1 cellular context compared by ENCODE assay signal in the genomic region with DNA sequence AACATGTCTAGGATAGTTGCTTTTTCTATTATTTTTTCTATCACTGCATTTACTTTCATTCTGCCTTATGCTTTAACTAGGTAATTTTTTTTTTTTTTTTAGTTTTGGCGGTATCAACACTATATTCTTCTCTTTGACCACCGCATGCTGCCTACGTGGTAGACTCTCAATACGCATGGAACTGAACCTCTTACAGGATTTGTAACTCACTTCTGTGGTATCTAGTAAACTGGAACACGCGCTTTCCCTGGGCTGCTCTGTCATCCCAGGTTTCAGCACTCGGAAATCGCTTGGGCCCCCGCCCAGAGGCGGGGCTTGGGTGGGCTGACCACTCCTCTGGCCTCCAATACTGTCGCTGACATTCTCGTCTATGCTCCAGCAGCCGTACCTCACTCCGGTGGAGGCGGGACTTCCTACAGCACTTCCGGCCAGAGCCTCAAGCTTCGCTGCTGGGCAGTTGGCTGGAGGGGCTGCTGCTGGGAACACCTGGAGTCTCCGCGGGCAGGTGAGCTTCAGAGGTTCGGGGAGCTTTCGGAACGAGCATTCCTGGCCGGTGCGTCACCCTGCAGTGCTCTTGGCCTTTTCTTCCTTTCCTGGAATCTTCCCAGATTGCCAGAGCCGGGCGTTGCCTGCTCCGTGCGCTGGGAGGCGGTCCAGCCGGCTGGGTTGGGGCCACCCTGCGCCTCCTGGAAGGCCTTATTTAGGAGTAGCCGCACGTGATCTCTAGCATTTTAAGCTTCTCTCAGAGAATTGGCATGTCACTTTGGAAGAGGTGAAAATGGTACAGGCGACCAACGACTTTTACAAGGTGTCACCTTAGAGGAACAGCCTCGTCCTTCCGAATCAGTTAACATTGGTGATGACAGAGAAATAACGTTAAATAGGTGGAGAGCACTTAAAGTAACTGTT.
TF ChIP-seq lines count a peak whose summit lies in the region.

A gene with protein sequence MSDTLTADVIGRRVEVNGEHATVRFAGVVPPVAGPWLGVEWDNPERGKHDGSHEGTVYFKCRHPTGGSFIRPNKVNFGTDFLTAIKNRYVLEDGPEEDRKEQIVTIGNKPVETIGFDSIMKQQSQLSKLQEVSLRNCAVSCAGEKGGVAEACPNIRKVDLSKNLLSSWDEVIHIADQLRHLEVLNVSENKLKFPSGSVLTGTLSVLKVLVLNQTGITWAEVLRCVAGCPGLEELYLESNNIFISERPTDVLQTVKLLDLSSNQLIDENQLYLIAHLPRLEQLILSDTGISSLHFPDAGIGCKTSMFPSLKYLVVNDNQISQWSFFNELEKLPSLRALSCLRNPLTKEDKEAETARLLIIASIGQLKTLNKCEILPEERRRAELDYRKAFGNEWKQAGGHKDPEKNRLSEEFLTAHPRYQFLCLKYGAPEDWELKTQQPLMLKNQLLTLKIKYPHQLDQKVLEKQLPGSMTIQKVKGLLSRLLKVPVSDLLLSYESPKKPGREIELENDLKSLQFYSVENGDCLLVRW (plus strand): TSS at position 428 of the 909 bp plus-strand sequence. CDS start 12,623 bp downstream, outside the sequence.

TF ChIP-seq in K562, 482 proteins besides CTCF, POLR2A, EP300 and RAD21 (continued from another document and continues in another):
- TF ChIP-seq PYGO2 (tag; IDR thresholded peaks at IDR 0.05) (no peak), ELF1 (tag; IDR thresholded peaks at IDR 0.05) (0 out of 2 replicates have a peak, but pooled peaks have one; percentile 13), HDAC3 (IDR thresholded peaks at IDR 0.05; ENCODE audit: borderline replicate concordance, partially characterized antibody) (no peak), JUN (IDR thresholded peaks at IDR 0.05; ENCODE audit: borderline replicate concordance, low read depth, low read length) (peak; percentile 39; the same call in 1 of the 2 replicates), JUN (CRISPR knock-in tag; IDR thresholded peaks at IDR 0.05; ENCODE audit: borderline replicate concordance) (no peak), BRCA1 (IDR thresholded peaks at IDR 0.05) (no peak), BRCA1 (CRISPR knock-in tag; IDR thresholded peaks at IDR 0.05) (no peak), TOE1 (IDR thresholded peaks at IDR 0.05; ENCODE audit: borderline replicate concordance) (peak; percentile 63; the same call in 1 of the 2 replicates), TOE1 (CRISPR knock-in tag; IDR thresholded peaks at IDR 0.05; ENCODE audit: borderline replicate concordance, low read depth) (no peak), PHTF2 (CRISPR knock-in tag; IDR thresholded peaks at IDR 0.05) (no peak), ILF3 (IDR thresholded peaks at IDR 0.05; ENCODE audit: borderline replicate concordance) (no peak), KLF10 (CRISPR knock-in tag; IDR thresholded peaks at IDR 0.05) (no peak), STAT5A (IDR thresholded peaks at IDR 0.05; ENCODE audit: borderline replicate concordance, low read length) (no peak; the same call in 1 of the 2 replicates), HDAC2 (IDR thresholded peaks at IDR 0.05) (peak; percentile 73; the same call in 1 of the 2 replicates), ZNF232 (CRISPR knock-in tag; IDR thresholded peaks at IDR 0.05) (peak; percentile 61; the same call in 1 of the 2 replicates), HDAC8 (tag; IDR thresholded peaks at IDR 0.05) (0 out of 2 replicates have a peak, but pooled peaks have one; percentile 34), ZC3H11A (IDR thresholded peaks at IDR 0.05; ENCODE audit: low read depth, low read length) (0 out of 2 replicates have a peak, but pooled peaks have one; percentile 15), CHD1 (IDR thresholded peaks at IDR 0.05; ENCODE audit: low read length) (no peak), KLF6 (CRISPR knock-in tag; IDR thresholded peaks at IDR 0.05; ENCODE audit: borderline replicate concordance) (peak; percentile 63; the same call in 1 of the 2 replicates), ZNF253 (CRISPR knock-in tag; conservative IDR thresholded peaks at IDR 0.05) (no peak), ARNT (IDR thresholded peaks at IDR 0.05) (peak in 1 of 2 experiments; percentile 42; a peak in 3 of 4 replicates)
- TF ChIP-seq, protein P1, sequence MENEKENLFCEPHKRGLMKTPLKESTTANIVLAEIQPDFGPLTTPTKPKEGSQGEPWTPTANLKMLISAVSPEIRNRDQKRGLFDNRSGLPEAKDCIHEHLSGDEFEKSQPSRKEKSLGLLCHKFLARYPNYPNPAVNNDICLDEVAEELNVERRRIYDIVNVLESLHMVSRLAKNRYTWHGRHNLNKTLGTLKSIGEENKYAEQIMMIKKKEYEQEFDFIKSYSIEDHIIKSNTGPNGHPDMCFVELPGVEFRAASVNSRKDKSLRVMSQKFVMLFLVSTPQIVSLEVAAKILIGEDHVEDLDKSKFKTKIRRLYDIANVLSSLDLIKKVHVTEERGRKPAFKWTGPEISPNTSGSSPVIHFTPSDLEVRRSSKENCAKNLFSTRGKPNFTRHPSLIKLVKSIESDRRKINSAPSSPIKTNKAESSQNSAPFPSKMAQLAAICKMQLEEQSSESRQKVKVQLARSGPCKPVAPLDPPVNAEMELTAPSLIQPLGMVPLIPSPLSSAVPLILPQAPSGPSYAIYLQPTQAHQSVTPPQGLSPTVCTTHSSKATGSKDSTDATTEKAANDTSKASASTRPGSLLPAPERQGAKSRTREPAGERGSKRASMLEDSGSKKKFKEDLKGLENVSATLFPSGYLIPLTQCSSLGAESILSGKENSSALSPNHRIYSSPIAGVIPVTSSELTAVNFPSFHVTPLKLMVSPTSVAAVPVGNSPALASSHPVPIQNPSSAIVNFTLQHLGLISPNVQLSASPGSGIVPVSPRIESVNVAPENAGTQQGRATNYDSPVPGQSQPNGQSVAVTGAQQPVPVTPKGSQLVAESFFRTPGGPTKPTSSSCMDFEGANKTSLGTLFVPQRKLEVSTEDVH (IDR thresholded peaks at IDR 0.05; ENCODE audit: low read depth, partially characterized antibody), result peak; percentile 13
- TF ChIP-seq, protein P2, sequence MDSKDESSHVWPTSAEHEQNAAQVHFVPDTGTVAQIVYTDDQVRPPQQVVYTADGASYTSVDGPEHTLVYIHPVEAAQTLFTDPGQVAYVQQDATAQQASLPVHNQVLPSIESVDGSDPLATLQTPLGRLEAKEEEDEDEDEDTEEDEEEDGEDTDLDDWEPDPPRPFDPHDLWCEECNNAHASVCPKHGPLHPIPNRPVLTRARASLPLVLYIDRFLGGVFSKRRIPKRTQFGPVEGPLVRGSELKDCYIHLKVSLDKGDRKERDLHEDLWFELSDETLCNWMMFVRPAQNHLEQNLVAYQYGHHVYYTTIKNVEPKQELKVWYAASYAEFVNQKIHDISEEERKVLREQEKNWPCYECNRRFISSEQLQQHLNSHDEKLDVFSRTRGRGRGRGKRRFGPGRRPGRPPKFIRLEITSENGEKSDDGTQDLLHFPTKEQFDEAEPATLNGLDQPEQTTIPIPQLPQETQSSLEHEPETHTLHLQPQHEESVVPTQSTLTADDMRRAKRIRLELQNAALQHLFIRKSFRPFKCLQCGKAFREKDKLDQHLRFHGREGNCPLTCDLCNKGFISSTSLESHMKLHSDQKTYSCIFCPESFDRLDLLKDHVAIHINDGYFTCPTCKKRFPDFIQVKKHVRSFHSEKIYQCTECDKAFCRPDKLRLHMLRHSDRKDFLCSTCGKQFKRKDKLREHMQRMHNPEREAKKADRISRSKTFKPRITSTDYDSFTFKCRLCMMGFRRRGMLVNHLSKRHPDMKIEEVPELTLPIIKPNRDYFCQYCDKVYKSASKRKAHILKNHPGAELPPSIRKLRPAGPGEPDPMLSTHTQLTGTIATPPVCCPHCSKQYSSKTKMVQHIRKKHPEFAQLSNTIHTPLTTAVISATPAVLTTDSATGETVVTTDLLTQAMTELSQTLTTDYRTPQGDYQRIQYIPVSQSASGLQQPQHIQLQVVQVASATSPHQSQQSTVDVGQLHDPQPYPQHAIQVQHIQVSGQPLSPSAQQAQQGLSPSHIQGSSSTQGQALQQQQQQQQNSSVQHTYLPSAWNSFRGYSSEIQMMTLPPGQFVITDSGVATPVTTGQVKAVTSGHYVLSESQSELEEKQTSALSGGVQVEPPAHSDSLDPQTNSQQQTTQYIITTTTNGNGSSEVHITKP (IDR thresholded peaks at IDR 0.05; ENCODE audit: partially characterized antibody), result peak; percentile 70
- TF ChIP-seq, protein P3, sequence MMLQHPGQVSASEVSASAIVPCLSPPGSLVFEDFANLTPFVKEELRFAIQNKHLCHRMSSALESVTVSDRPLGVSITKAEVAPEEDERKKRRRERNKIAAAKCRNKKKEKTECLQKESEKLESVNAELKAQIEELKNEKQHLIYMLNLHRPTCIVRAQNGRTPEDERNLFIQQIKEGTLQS (IDR thresholded peaks at IDR 0.05), result peak; percentile 61
- TF ChIP-seq, protein P3 (CRISPR knock-in tag; conservative IDR thresholded peaks at IDR 0.05), result peak; percentile 41
- TF ChIP-seq, protein P4, sequence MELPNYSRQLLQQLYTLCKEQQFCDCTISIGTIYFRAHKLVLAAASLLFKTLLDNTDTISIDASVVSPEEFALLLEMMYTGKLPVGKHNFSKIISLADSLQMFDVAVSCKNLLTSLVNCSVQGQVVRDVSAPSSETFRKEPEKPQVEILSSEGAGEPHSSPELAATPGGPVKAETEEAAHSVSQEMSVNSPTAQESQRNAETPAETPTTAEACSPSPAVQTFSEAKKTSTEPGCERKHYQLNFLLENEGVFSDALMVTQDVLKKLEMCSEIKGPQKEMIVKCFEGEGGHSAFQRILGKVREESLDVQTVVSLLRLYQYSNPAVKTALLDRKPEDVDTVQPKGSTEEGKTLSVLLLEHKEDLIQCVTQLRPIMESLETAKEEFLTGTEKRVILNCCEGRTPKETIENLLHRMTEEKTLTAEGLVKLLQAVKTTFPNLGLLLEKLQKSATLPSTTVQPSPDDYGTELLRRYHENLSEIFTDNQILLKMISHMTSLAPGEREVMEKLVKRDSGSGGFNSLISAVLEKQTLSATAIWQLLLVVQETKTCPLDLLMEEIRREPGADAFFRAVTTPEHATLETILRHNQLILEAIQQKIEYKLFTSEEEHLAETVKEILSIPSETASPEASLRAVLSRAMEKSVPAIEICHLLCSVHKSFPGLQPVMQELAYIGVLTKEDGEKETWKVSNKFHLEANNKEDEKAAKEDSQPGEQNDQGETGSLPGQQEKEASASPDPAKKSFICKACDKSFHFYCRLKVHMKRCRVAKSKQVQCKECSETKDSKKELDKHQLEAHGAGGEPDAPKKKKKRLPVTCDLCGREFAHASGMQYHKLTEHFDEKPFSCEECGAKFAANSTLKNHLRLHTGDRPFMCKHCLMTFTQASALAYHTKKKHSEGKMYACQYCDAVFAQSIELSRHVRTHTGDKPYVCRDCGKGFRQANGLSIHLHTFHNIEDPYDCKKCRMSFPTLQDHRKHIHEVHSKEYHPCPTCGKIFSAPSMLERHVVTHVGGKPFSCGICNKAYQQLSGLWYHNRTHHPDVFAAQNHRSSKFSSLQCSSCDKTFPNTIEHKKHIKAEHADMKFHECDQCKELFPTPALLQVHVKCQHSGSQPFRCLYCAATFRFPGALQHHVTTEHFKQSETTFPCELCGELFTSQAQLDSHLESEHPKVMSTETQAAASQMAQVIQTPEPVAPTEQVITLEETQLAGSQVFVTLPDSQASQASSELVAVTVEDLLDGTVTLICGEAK (IDR thresholded peaks at IDR 0.05), result peak; percentile 95
- TF ChIP-seq, protein P4 (CRISPR knock-in tag; IDR thresholded peaks at IDR 0.05), result no peak
- TF ChIP-seq, protein P5, sequence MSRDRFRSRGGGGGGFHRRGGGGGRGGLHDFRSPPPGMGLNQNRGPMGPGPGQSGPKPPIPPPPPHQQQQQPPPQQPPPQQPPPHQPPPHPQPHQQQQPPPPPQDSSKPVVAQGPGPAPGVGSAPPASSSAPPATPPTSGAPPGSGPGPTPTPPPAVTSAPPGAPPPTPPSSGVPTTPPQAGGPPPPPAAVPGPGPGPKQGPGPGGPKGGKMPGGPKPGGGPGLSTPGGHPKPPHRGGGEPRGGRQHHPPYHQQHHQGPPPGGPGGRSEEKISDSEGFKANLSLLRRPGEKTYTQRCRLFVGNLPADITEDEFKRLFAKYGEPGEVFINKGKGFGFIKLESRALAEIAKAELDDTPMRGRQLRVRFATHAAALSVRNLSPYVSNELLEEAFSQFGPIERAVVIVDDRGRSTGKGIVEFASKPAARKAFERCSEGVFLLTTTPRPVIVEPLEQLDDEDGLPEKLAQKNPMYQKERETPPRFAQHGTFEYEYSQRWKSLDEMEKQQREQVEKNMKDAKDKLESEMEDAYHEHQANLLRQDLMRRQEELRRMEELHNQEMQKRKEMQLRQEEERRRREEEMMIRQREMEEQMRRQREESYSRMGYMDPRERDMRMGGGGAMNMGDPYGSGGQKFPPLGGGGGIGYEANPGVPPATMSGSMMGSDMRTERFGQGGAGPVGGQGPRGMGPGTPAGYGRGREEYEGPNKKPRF (IDR thresholded peaks at IDR 0.05; ENCODE audit: low read depth, low read length), result no peak
